Comparison of ENCODE assay signal across 1 cellular context in the genomic region with DNA sequence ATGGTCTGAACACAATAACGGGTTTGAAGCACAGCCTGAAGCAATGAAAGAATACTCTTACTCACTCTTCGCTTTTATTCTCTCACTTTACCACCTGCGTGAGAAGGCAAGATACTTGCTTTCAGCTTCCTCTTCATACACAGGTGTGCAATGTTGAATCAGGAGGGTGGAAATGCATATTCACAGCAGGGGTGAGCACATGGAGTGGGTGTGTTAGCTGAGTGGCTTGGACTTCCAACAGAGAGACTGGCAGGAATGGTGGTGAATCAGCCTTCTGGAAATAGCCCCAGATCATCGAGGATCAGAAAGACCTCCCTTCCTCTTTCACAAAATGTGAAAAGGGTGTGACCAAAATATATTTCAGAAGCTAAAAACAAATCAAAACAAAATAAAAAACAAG.
TF ChIP-seq lines count a peak whose summit lies in the region.

No MANE protein-coding gene starts in this region.

TF ChIP-seq in SK-N-SH treated with all-trans-retinoic acid at 6 μM for 48 hours, 23 proteins besides CTCF, POLR2A, EP300 and RAD21 (continued from another document):
- no peak for TF ChIP-seq CSRNP3 (CRISPR knock-in tag; IDR thresholded peaks at IDR 0.05)
